33 cellular contexts compared by ENCODE assay signal in the genomic region with DNA sequence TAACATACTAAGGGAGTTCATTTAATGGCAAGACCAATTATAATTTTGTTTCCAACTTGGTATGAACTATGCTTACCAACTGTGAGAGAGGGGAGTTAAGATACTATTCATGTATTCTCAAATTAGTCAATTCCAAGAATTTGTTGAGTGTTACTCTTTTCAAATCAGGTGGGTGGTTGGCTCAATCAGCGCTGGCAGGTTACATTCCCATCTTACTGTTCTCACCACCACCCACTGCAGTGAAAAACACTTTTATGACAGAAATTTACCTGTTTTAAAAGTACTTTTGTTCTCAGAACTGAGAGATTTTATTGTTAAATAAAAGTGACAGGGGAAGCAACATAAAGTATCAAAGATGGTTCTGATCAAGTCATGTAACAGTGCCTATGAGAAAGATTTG.
A peak's percentile ranks its signal among the peaks of the same experiment; 100 is the strongest.
DNase-seq lines count a peak whose midpoint lies in the region; ATAC-seq, FAIRE-seq and TF ChIP-seq lines count a peak whose summit lies in the region.
"Had no signal": no experiment of that assay in that cellular context is flagged by ENCODE, and none has a peak within 500 bp of the region (broad histone marks: within the 10 kb centered on the region; RNA-seq: fewer than 3 reads in every experiment).

No MANE protein-coding gene starts in this region.

- TF ChIP-seq RAD21 in K562 (CRISPR knock-in tag; conservative IDR thresholded peaks at IDR 0.05 in 1 of 2, IDR thresholded peaks at IDR 0.05 in 1 of 2) = no peak

- no peak for ATAC-seq in K562
- ATAC-seq: A549; CD8-positive, alpha-beta T cell had no signal

- no peaks in the 10 kb centered on the region for H3K4me1 ChIP-seq in K562 (replicated peaks in 1 of 2; ENCODE audit: control insufficient read depth in 2 of 2, insufficient read depth in 2 of 2, low read length in 2 of 2)
- H3K4me1 ChIP-seq: A549, BE2C had no signal

- BruUV-seq in K562 (replicated peaks; lab: Mats Ljungman, UMichigan) = no TSS peak

- no peaks in the 10 kb centered on the region for H3K27me3 ChIP-seq in K562 (ENCODE audit: control insufficient read depth in 2 of 2, insufficient read depth in 2 of 2, low read length in 2 of 2)
- H3K27me3 ChIP-seq: BE2C; BLaER1; BLaER1 treated with 17β-estradiol and CSF1 and Interleukin-3, amounts not matched to agents 10 nM and 100 nM had no signal

- TF ChIP-seq CTCF in K562 (IDR thresholded peaks at IDR 0.05 in 2 of 3, conservative IDR thresholded peaks at IDR 0.05 in 1 of 3; ENCODE audit: insufficient read depth in 2 of 3, low read depth in 1 of 3, low read length in 3 of 3) = no peak

- no peaks in the 10 kb centered on the region for H4K20me1 ChIP-seq in K562 (replicated peaks; ENCODE audit: control insufficient read depth, insufficient read depth, low read length)
- H4K20me1 ChIP-seq: BLaER1; BLaER1 treated with 17β-estradiol and CSF1 and Interleukin-3, amounts not matched to agents 10 nM and 100 nM had no signal

- intact Hi-C loops in K562 (cut with micrococcal nuclease) (no loop called here), head of caudate nucleus (cut with DNase I) (no loop called here)

- H3K9me3 ChIP-seq in K562 (replicated peaks; ENCODE audit: control insufficient read depth, insufficient read depth, low read depth, low read length) = no peaks in the 10 kb centered on the region
- H3K9me3 ChIP-seq: A549, BE2C, Caco-2 had no signal

- no peak overlapping the region for H3K9ac ChIP-seq in K562 (ENCODE audit: insufficient read depth in 1 of 2, low read depth in 2 of 2, low read length in 2 of 2)
- H3K9ac ChIP-seq: BLaER1; BLaER1 treated with 17β-estradiol and CSF1 and Interleukin-3, amounts not matched to agents 10 nM and 100 nM had no signal

- FAIRE-seq in K562 (lab: Jason Lieb, UNC) = peak; percentile 23
- FAIRE-seq: A204.1, A549, D721Med had no signal

- no peak for TF ChIP-seq POLR2A in K562 (conservative IDR thresholded peaks at IDR 0.05)

- in situ Hi-C loops in K562 (cut with MboI) = no loop called here

- POLR2A ChIA-PET in K562 (lab: Yijun Ruan, JAX) = no interaction called here

- H2AFZ ChIP-seq in K562 (ENCODE audit: low read depth, low read length) = no peak overlapping the region

- H3K27ac ChIP-seq in K562 (ENCODE audit: extremely low read depth, low read depth, low read length) = no peak overlapping the region
- H3K27ac ChIP-seq: 22Rv1; A549; BLaER1; BLaER1 treated with 17β-estradiol and CSF1 and Interleukin-3, amounts not matched to agents 10 nM and 100 nM; C4-2B had no signal

- H3K79me2 ChIP-seq in K562 (ENCODE audit: control insufficient read depth, insufficient read depth, low read length) = no peaks in the 10 kb centered on the region

- DNase-seq in K562 (ENCODE audit: extremely low read depth in 1 of 4, low spot score in 3 of 4) (no peak), head of caudate nucleus (peak in 26 of 42 donors; percentile 8 to 75 (median 29)), putamen (ENCODE audit: low spot score) (peak; percentile 42), Ammon's horn (ENCODE audit: low spot score) (no peak), NK-92 (lab: John Stamatoyannopoulos, UW; ENCODE audit: unreplicated experiment) (no peak), activated gamma-delta T cell treated with Interleukin-2 at 50 U/mL for 16 hours (no peak)
- DNase-seq: 8988T; ACHN; AML-193; BE2C; C1 segment of cervical spinal cord; Caco-2; Calu3; CD4-positive, alpha-beta memory T cell; CD4-positive, alpha-beta T cell; CD4-positive, CD25-positive, alpha-beta regulatory T cell; CD8-positive, alpha-beta memory T cell; CD8-positive, alpha-beta T cell; COR-L47; DMS 273 treated with DMSO at 0.1 percent for 48 hours; DMS153; DMS53; DMS79; DMS79 treated with DMSO at 0.1 percent for 48 hours; DND-41; EL had no signal

- no peaks in the 10 kb centered on the region for H3K36me3 ChIP-seq in K562 (ENCODE audit: control insufficient read depth, insufficient read depth, low read length)
- H3K36me3 ChIP-seq: BE2C; BLaER1 treated with 17β-estradiol and CSF1 and Interleukin-3, amounts not matched to agents 10 nM and 100 nM had no signal

- H3K4me2 ChIP-seq in K562 (ENCODE audit: insufficient read depth, low read length) = no peak overlapping the region
- H3K4me2 ChIP-seq: A549; BLaER1; BLaER1 treated with 17β-estradiol and CSF1 and Interleukin-3, amounts not matched to agents 10 nM and 100 nM had no signal

- 0% methylated on average over 1 of the region's 1 CpG for WGBS in K562 (ENCODE audit: insufficient coverage, low coverage, missing lambda C conversion rate)

- no peaks in the 10 kb centered on the region for H3K9me1 ChIP-seq in K562 (ENCODE audit: control insufficient read depth, insufficient read depth, low read length)

- TF ChIP-seq EP300 in K562 (IDR thresholded peaks at IDR 0.05; ENCODE audit: low read length) = no peak

- CTCF ChIA-PET in K562 (lab: Yijun Ruan, JAX; ENCODE audit: low intra/inter-chr PET ratio) = no interaction called here

- no peak overlapping the region for H3K4me3 ChIP-seq in K562
- H3K4me3 ChIP-seq: A549; BLaER1; BLaER1 treated with 17β-estradiol and CSF1 and Interleukin-3, amounts not matched to agents 10 nM and 100 nM had no signal

TF ChIP-seq in K562, 482 proteins besides CTCF, POLR2A, EP300 and RAD21:
- no peak for TF ChIP-seq PHF21A (IDR thresholded peaks at IDR 0.05; ENCODE audit: borderline replicate concordance, low read depth)

Comparison
In these comparisons a context has a peak if more than half of its experiments do, and no peak if none do; other contexts are left out.
1. DNase-seq: peak in head of caudate nucleus (26 of 42) and putamen (single experiment); none in K562 (0 of 4), Ammon's horn (single experiment), NK-92 (single experiment) and activated gamma-delta T cell treated with Interleukin-2 at 50 U/mL for 16 hours (single experiment).